ENCODE assay signal across 17 cellular contexts in the genomic region with DNA sequence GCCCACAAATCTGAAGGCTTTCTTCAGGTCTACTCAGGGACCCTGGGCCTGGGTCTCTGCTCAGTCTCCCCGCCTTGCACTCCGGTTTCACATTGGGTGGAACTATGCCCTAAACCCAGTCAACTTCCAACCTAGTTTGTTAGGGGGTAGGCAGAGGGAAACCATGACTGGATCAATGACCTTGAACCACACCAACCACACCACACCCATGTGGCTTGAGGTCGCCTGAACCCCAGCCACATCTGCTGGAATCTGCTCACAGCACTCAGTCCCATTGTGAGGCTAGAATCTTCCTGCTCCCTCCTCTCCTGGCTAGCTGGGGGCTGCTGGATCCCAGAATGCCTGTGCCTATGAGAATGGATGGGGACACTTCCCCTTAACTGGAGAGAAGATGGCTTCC. TPM values are rescaled to one million over a fixed set of nuclear protein-coding genes. Genes with fewer than 3 reads are reported as not detected.
"Had no signal": no experiment of that assay in that cellular context is flagged by ENCODE, and none has a peak within 500 bp of the region (broad histone marks: within the 10 kb centered on the region; RNA-seq: fewer than 3 reads in every experiment).

No MANE protein-coding gene starts in this region.

- H3K27me3 ChIP-seq: body of pancreas, SJSA1, suprapubic skin, upper lobe of left lung had no signal

- H3K4me1 Mint-ChIP-seq: endodermal cell had no signal

- DNase-seq: activated naive CD4-positive, alpha-beta T cell treated with Interleukin-2 at 50 U/mL for 16 hours; activated T-cell treated with anti-CD3 and anti-CD28 coated beads, Interleukin-2, amount 50 U/mL, for 48 hours; amniotic stem cell; body of pancreas; endodermal cell; left colon; occipital lobe; stimulated activated naive B cell treated with anti-CD40 and anti-IgM and Interleukin-4, amounts not matched to agents 10 μg/mL and 1 μg/mL and 100 μg/mL, for 72 hours; T-helper 9 cell; upper lobe of left lung had no signal

- ATAC-seq: body of pancreas; left colon; right cardiac atrium; stimulated activated naive B cell treated with anti-CD40 and anti-IgM and Interleukin-4, amounts not matched to agents 10 μg/mL and 1 μg/mL and 100 μg/mL, for 72 hours had no signal

- H3K4me3 ChIP-seq: body of pancreas, SJSA1, smooth muscle cell, suprapubic skin, upper lobe of left lung had no signal

- H3K27me3 Mint-ChIP-seq: central memory CD8-positive, alpha-beta T cell; progenitor cell of endocrine pancreas; stimulated activated naive B cell treated with anti-CD40 and anti-IgM and Interleukin-4, amounts not matched to agents 10 μg/mL and 1 μg/mL and 100 μg/mL, for 72 hours had no signal

- H3K4me1 ChIP-seq: suprapubic skin, upper lobe of left lung had no signal

- H3K9me3 Mint-ChIP-seq: central memory CD8-positive, alpha-beta T cell; endodermal cell; nephron; stimulated activated naive B cell treated with anti-CD40 and anti-IgM and Interleukin-4, amounts not matched to agents 10 μg/mL and 1 μg/mL and 100 μg/mL, for 72 hours had no signal

- H3K9me3 ChIP-seq: body of pancreas, SJSA1, suprapubic skin, upper lobe of left lung had no signal

- H3K4me3 Mint-ChIP-seq: central memory CD8-positive, alpha-beta T cell; endodermal cell; nephron; stimulated activated naive B cell treated with anti-CD40 and anti-IgM and Interleukin-4, amounts not matched to agents 10 μg/mL and 1 μg/mL and 100 μg/mL, for 72 hours had no signal

- H3K27ac Mint-ChIP-seq: endodermal cell; nephron; progenitor cell of endocrine pancreas; stimulated activated naive B cell treated with anti-CD40 and anti-IgM and Interleukin-4, amounts not matched to agents 10 μg/mL and 1 μg/mL and 100 μg/mL, for 72 hours had no signal

- H3K27ac ChIP-seq: body of pancreas, SJSA1, suprapubic skin, upper lobe of left lung had no signal

RNA-seq across cellular contexts. Expression of a gene that starts 26.5 kb away (rescaled TPM):
- total RNA-seq: smooth muscle cell had no signal
- polyA plus RNA-seq: smooth muscle cell had no signal
